1 cellular context compared by ENCODE assay signal in genomic region chrX:40094041-40094899, GRCh38.
TF ChIP-seq lines count a peak whose summit lies in the region.

No MANE protein-coding gene starts in this region.

TF ChIP-seq in GM12878, 131 proteins besides CTCF, POLR2A, EP300 and RAD21 (continued from another document):
- no peak for TF ChIP-seq CEBPZ (IDR thresholded peaks at IDR 0.05; ENCODE audit: low read depth, low read length)
- no peak for TF ChIP-seq POLR2AphosphoS2 (IDR thresholded peaks at IDR 0.05; ENCODE audit: low read depth, low read length)
- TF ChIP-seq BMI1 (IDR thresholded peaks at IDR 0.05; ENCODE audit: borderline replicate concordance) = no peak
- TF ChIP-seq POLR2AphosphoS5 (IDR thresholded peaks at IDR 0.05; ENCODE audit: low read length) = no peak
- no peak for TF ChIP-seq ZNF384 (IDR thresholded peaks at IDR 0.05; ENCODE audit: borderline replicate concordance, low read depth, low read length)
- TF ChIP-seq PAX8 (IDR thresholded peaks at IDR 0.05) = no peak
- TF ChIP-seq IRF3 (IDR thresholded peaks at IDR 0.05) = no peak
- TF ChIP-seq DPF2 (IDR thresholded peaks at IDR 0.05) = no peak
- no peak for TF ChIP-seq RFX5 (IDR thresholded peaks at IDR 0.05; ENCODE audit: low read depth, low read length)
- TF ChIP-seq HCFC1 (IDR thresholded peaks at IDR 0.05; ENCODE audit: low read length) = no peak
- no peak for TF ChIP-seq TCF7 (IDR thresholded peaks at IDR 0.05; ENCODE audit: borderline replicate concordance)
- no peak for TF ChIP-seq SMAD1 (IDR thresholded peaks at IDR 0.05; ENCODE audit: low read depth, partially characterized antibody)
